Comparison of ENCODE assay signal across 35 cellular contexts in the genomic region with DNA sequence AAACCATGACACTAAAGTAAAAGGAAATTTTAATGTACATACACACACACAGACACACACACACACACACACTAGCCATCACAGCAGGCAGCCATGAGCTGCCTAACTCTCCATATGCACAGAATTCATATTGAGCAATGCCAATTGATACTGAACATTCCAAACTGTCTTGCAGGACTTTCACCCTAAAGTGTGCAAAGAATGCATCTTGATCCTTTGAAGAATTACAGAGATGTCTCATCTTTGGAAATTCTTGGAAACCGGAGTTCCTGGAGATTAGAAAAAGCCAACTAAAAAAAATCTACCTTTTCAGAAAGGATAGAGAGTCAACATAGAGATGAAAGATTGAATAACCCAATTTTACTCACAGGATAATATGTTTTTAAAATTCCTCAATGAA.
"Had no signal": no experiment of that assay in that cellular context is flagged by ENCODE, and none has a peak within 500 bp of the region (broad histone marks: within the 10 kb centered on the region; RNA-seq: fewer than 3 reads in every experiment).

No MANE protein-coding gene starts in this region.

- H3K4me1 ChIP-seq: adrenal gland, ascending aorta had no signal

- H3K27me3 Mint-ChIP-seq: activated B cell treated with CpG ODN at 0.5 μM for 24 hours; activated CD8-positive, alpha-beta T cell treated with anti-CD3 and anti-CD28 coated beads for 36 hours; activated naive CD8-positive, alpha-beta T cell treated with anti-CD3 and anti-CD28 coated beads for 36 hours; brain; central memory CD8-positive, alpha-beta T cell had no signal

- H3K36me3 ChIP-seq: adrenal gland, ascending aorta, cardiac muscle cell had no signal

- H3K36me3 Mint-ChIP-seq: activated CD4-positive, alpha-beta memory T cell treated with anti-CD3 and anti-CD28 coated beads for 36 hours; activated naive CD4-positive, alpha-beta T cell treated with anti-CD3 and anti-CD28 coated beads, Interleukin-2, amount 50 U/mL, for 72 hours; activated naive CD8-positive, alpha-beta T cell treated with anti-CD3 and anti-CD28 coated beads for 36 hours; brain had no signal

- H3K27me3 ChIP-seq: adrenal gland, ascending aorta, cardiac muscle cell had no signal

- H3K9me3 ChIP-seq: adrenal gland, ascending aorta had no signal

- H3K27ac Mint-ChIP-seq: activated B cell treated with CpG ODN at 0.5 μM for 24 hours; activated CD4-positive, alpha-beta memory T cell treated with anti-CD3 and anti-CD28 coated beads for 36 hours; activated CD4-positive, alpha-beta T cell treated with anti-CD3 and anti-CD28 coated beads, Interleukin-2, amount 10 ng/mL, durations not matched to agents 24 days and 14 days; activated CD8-positive, alpha-beta T cell treated with anti-CD3 and anti-CD28 coated beads for 36 hours; activated naive CD4-positive, alpha-beta T cell treated with anti-CD3 and anti-CD28 coated beads for 36 hours; activated naive CD8-positive, alpha-beta T cell treated with anti-CD3 and anti-CD28 coated beads for 36 hours; activated T-cell treated with anti-CD3 and anti-CD28 coated beads, Interleukin-2, amount 50 U/mL, for 24 hours; brain; T-helper 1 cell treated with Interleukin-12 subunit alpha and Interleukin-12 subunit beta and Interleukin-4 antibody, amounts not matched to agents 30 μg/mL and 1 μg/mL, for 36 hours; T-helper 2 cell treated with Interferon-gamma antibody and Interleukin-4, amounts not matched to agents 5 μg/mL and 100 μg/mL, for 36 hours had no signal

- H3K4me1 Mint-ChIP-seq: activated B cell treated with CpG ODN at 0.5 μM for 24 hours; activated CD4-positive, alpha-beta T cell treated with anti-CD3 and anti-CD28 coated beads, Interleukin-2, amount 10 ng/mL, durations not matched to agents 24 days and 14 days; activated naive CD8-positive, alpha-beta T cell treated with anti-CD3 and anti-CD28 coated beads for 36 hours; central memory CD8-positive, alpha-beta T cell had no signal

- ATAC-seq: activated CD8-positive, alpha-beta T cell treated with anti-CD3 and anti-CD28 coated beads for 36 hours; activated naive CD4-positive, alpha-beta T cell treated with anti-CD3 and anti-CD28 coated beads, Interleukin-2, amount 50 U/mL, for 72 hours had no signal

- H3K4me3 ChIP-seq: adrenal gland, ascending aorta, cardiac muscle cell had no signal

- DNase-seq: activated B cell treated with CpG ODN at 0.5 μM for 24 hours; activated CD4-positive, alpha-beta memory T cell treated with anti-CD3 and anti-CD28 coated beads for 36 hours; activated CD4-positive, alpha-beta T cell treated with anti-CD3 and anti-CD28 coated beads for 4 hours; activated CD4-positive, alpha-beta T cell treated with anti-CD3 and anti-CD28 coated beads, Interleukin-2, amount 10 ng/mL, durations not matched to agents 24 days and 14 days; activated CD4-positive, alpha-beta T cell treated with anti-CD3 and anti-CD28 coated beads, Interleukin-2, amount 50 U/mL, for 1 hour; activated CD4-positive, alpha-beta T cell treated with anti-CD3 and anti-CD28 coated beads, Interleukin-2, amount 50 U/mL, for 4 hours; activated CD4-positive, CD25-positive, alpha-beta regulatory T cell treated with anti-CD3 and anti-CD28 coated beads, Interleukin-2, amount 50 U/mL, for 72 hours; activated CD8-positive, alpha-beta memory T cell treated with anti-CD3 and anti-CD28 coated beads, Interleukin-2, amount 50 U/mL, for 48 hours; activated CD8-positive, alpha-beta T cell treated with anti-CD3 and anti-CD28 coated beads for 36 hours; activated effector memory CD4-positive, alpha-beta T cell treated with anti-CD3 and anti-CD28 coated beads, Interleukin-2, amount 50 U/mL, for 16 hours; activated gamma-delta T cell treated with Interleukin-2 at 50 U/mL for 16 hours; activated naive CD4-positive, alpha-beta T cell; activated naive CD4-positive, alpha-beta T cell treated with anti-CD3 and anti-CD28 coated beads for 36 hours; activated naive CD4-positive, alpha-beta T cell treated with anti-CD3 and anti-CD28 coated beads, Interleukin-2, amount 50 U/mL, for 16 hours; activated naive CD8-positive, alpha-beta T cell treated with anti-CD3 and anti-CD28 coated beads for 36 hours; activated T-cell treated with anti-CD3 and anti-CD28 coated beads, Interleukin-2, amount 50 U/mL, for 24 hours; activated T-cell treated with anti-CD3 and anti-CD28 coated beads, Interleukin-2, amount 50 U/mL, for 48 hours; adrenal gland; amygdala; anterior cingulate cortex; caudate nucleus; cerebellar nuclear complex; T-helper 1 cell; T-helper 2 cell; T-helper 9 cell had no signal

- H3K4me3 Mint-ChIP-seq: activated B cell treated with CpG ODN at 0.5 μM for 24 hours; activated CD4-positive, alpha-beta memory T cell treated with anti-CD3 and anti-CD28 coated beads for 36 hours; activated CD4-positive, alpha-beta T cell treated with anti-CD3 and anti-CD28 coated beads, Interleukin-2, amount 10 ng/mL, durations not matched to agents 24 days and 14 days; activated CD8-positive, alpha-beta T cell treated with anti-CD3 and anti-CD28 coated beads for 36 hours; activated naive CD4-positive, alpha-beta T cell treated with anti-CD3 and anti-CD28 coated beads for 36 hours; activated naive CD8-positive, alpha-beta T cell treated with anti-CD3 and anti-CD28 coated beads for 36 hours; activated T-cell treated with anti-CD3 and anti-CD28 coated beads, Interleukin-2, amount 50 U/mL, for 24 hours; brain; central memory CD8-positive, alpha-beta T cell; T-helper 1 cell treated with Interleukin-12 subunit alpha and Interleukin-12 subunit beta and Interleukin-4 antibody, amounts not matched to agents 30 μg/mL and 1 μg/mL, for 36 hours; T-helper 2 cell treated with Interferon-gamma antibody and Interleukin-4, amounts not matched to agents 5 μg/mL and 100 μg/mL, for 36 hours had no signal

- H3K27ac ChIP-seq: adrenal gland, ascending aorta, cardiac muscle cell, VCaP had no signal

- H3K9me3 Mint-ChIP-seq: activated B cell treated with CpG ODN at 0.5 μM for 24 hours; activated CD4-positive, alpha-beta memory T cell treated with anti-CD3 and anti-CD28 coated beads for 36 hours; activated CD4-positive, alpha-beta T cell treated with anti-CD3 and anti-CD28 coated beads, Interleukin-2, amount 10 ng/mL, durations not matched to agents 24 days and 14 days; activated CD8-positive, alpha-beta T cell treated with anti-CD3 and anti-CD28 coated beads for 36 hours; activated naive CD4-positive, alpha-beta T cell treated with anti-CD3 and anti-CD28 coated beads for 36 hours; activated naive CD4-positive, alpha-beta T cell treated with anti-CD3 and anti-CD28 coated beads, Interleukin-2, amount 50 U/mL, for 72 hours; activated naive CD8-positive, alpha-beta T cell treated with anti-CD3 and anti-CD28 coated beads for 36 hours; activated T-cell treated with anti-CD3 and anti-CD28 coated beads, Interleukin-2, amount 50 U/mL, for 24 hours; brain; central memory CD8-positive, alpha-beta T cell; T-helper 1 cell treated with Interleukin-12 subunit alpha and Interleukin-12 subunit beta and Interleukin-4 antibody, amounts not matched to agents 30 μg/mL and 1 μg/mL, for 36 hours; T-helper 2 cell treated with Interferon-gamma antibody and Interleukin-4, amounts not matched to agents 5 μg/mL and 100 μg/mL, for 36 hours had no signal

- FAIRE-seq: bronchial epithelial cell, TTC549 had no signal
